Comparison of ENCODE assay signal across 1 cellular context in genomic region chr14:105244334-105244733, GRCh38.
TF ChIP-seq lines count a peak whose summit lies in the region.

No MANE protein-coding gene starts in this region.

TF ChIP-seq in GM12878, 131 proteins besides CTCF, POLR2A, EP300 and RAD21:
- TF ChIP-seq SMARCA5 (IDR thresholded peaks at IDR 0.05) (no peak), ZNF384 (IDR thresholded peaks at IDR 0.05; ENCODE audit: borderline replicate concordance, low read depth, low read length) (no peak), NR2C2 (IDR thresholded peaks at IDR 0.05; ENCODE audit: borderline replicate concordance, control insufficient read depth, insufficient read length, low read depth) (no peak), NR2F1 (conservative IDR thresholded peaks at IDR 0.05) (no peak), RAD51 (IDR thresholded peaks at IDR 0.05) (no peak), POLR2AphosphoS2 (IDR thresholded peaks at IDR 0.05; ENCODE audit: low read depth, low read length) (no peak)
